ENCODE assay signal across 1 cellular context in genomic region chr5:59759600-59760357, GRCh38.
TF ChIP-seq lines count a peak whose summit lies in the region.

No MANE protein-coding gene starts in this region.

TF ChIP-seq in HEK293, 187 proteins besides CTCF, POLR2A, EP300 and RAD21 (continued from another document):
- TF ChIP-seq GLIS1 (tag by site-specific recombination; IDR thresholded peaks at IDR 0.05) (0 out of 2 replicates have a peak, but pooled peaks have one; percentile 6), BCL11A (tag by site-specific recombination; IDR thresholded peaks at IDR 0.05; ENCODE audit: low read depth) (0 out of 2 replicates have a peak, but pooled peaks have one; percentile 20), ZNF791 (tag by site-specific recombination; IDR thresholded peaks at IDR 0.05) (no peak), ZNF394 (tag by site-specific recombination; IDR thresholded peaks at IDR 0.05; ENCODE audit: borderline replicate concordance) (no peak), PRDM10 (tag by site-specific recombination; IDR thresholded peaks at IDR 0.05) (peak; percentile 65), ZNF280D (tag by site-specific recombination; IDR thresholded peaks at IDR 0.05) (no peak), ZNF645 (tag by site-specific recombination; IDR thresholded peaks at IDR 0.05) (no peak), ZNF174 (tag by site-specific recombination; IDR thresholded peaks at IDR 0.05) (no peak), ZBTB49 (tag by site-specific recombination; IDR thresholded peaks at IDR 0.05; ENCODE audit: low read depth) (no peak), ZNF521 (tag by site-specific recombination; IDR thresholded peaks at IDR 0.05) (no peak), ZBTB11 (tag by site-specific recombination; conservative IDR thresholded peaks at IDR 0.05; ENCODE audit: low read depth) (peak; percentile 98), ZNF423 (tag by site-specific recombination; IDR thresholded peaks at IDR 0.05) (0 out of 2 replicates have a peak, but pooled peaks have one; percentile 22), ZNF366 (tag by site-specific recombination; conservative IDR thresholded peaks at IDR 0.05) (peak; percentile 37; the same call in 1 of the 2 replicates), PBX3 (CRISPR knock-in tag; IDR thresholded peaks at IDR 0.05) (no peak), SP7 (tag by site-specific recombination; IDR thresholded peaks at IDR 0.05) (no peak), ZNF311 (tag by site-specific recombination; IDR thresholded peaks at IDR 0.05; ENCODE audit: borderline replicate concordance) (no peak), ZNF624 (tag by site-specific recombination; IDR thresholded peaks at IDR 0.05) (no peak), ZNF585B (tag by site-specific recombination; IDR thresholded peaks at IDR 0.05) (no peak), ZNF677 (tag by site-specific recombination; IDR thresholded peaks at IDR 0.05) (no peak), ZNF600 (tag by site-specific recombination; IDR thresholded peaks at IDR 0.05) (peak; percentile 44; the same call in 1 of the 2 replicates), ZNF596 (tag by site-specific recombination; IDR thresholded peaks at IDR 0.05) (0 out of 2 replicates have a peak, but pooled peaks have one; percentile 39), ZBTB17 (tag by site-specific recombination; IDR thresholded peaks at IDR 0.05) (0 out of 2 replicates have a peak, but pooled peaks have one; percentile 17), MZF1 (tag by site-specific recombination; IDR thresholded peaks at IDR 0.05; ENCODE audit: borderline replicate concordance) (peak; percentile 77; the same call in 1 of the 2 replicates), OSR2 (tag by site-specific recombination; IDR thresholded peaks at IDR 0.05) (peak; percentile 32; the same call in 1 of the 2 replicates), ZNF670 (tag by site-specific recombination; IDR thresholded peaks at IDR 0.05; ENCODE audit: low read depth) (no peak), ZNF518A (tag by site-specific recombination; conservative IDR thresholded peaks at IDR 0.05; ENCODE audit: low read depth) (no peak; the same call in none of the 2 replicates), ZSCAN30 (tag by site-specific recombination; IDR thresholded peaks at IDR 0.05) (peak; percentile 57; the same call in 1 of the 2 replicates), ZNF335 (tag by site-specific recombination; conservative IDR thresholded peaks at IDR 0.05) (peak; percentile 44), SALL2 (tag by site-specific recombination; IDR thresholded peaks at IDR 0.05; ENCODE audit: borderline replicate concordance) (no peak)
